Comparison of ENCODE assay signal across 10 cellular contexts in genomic region chr2:205685314-205686230, GRCh38. TPM values are rescaled to one million over a fixed set of nuclear protein-coding genes. Genes with fewer than 3 reads are reported as not detected.
A peak's percentile ranks its signal among the peaks of the same experiment; 100 is the strongest.
DNase-seq lines count a peak whose midpoint lies in the region; ATAC-seq and TF ChIP-seq lines count a peak whose summit lies in the region.
"Had no signal": no experiment of that assay in that cellular context is flagged by ENCODE, and none has a peak within 500 bp of the region (broad histone marks: within the 10 kb centered on the region; RNA-seq: fewer than 3 reads in every experiment).

No MANE protein-coding gene starts in this region.

- POLR2A ChIA-PET in MCF 10A (lab: Yijun Ruan, JAX): interaction anchor here (0.6 to 1.3 kb wide), 5 partner anchors 16 to 1364 kb away, joined by 3 read pairs; no protein-coding TSS in a partner anchor

- H3K4me3 Mint-ChIP-seq in MCF 10A (ENCODE audit: unreplicated experiment): peak overlapping the region; percentile 86

- intact Hi-C loops in MCF 10A (cut with micrococcal nuclease): loop anchor here (10.0 kb wide), 1 partner anchor 1141 kb away; the partner anchor contains the start of gene PARD3B
- intact Hi-C loops in left colon (cut with DNase I, micrococcal nuclease): loop anchor here in 1 of 2 donors (5.0 kb wide), 1 partner anchor 77 kb away; no protein-coding TSS in a partner anchor

- DNase-seq in CD1c-positive myeloid dendritic cell (ENCODE audit: extremely low spot score) (peak; percentile 46), LHCN-M2 (ENCODE audit: low read depth) (peak; percentile 62), MCF 10A (ENCODE audit: unreplicated experiment) (peak; percentile 83), left colon (no peak), substantia nigra (lab: John Stamatoyannopoulos, UW) (peak in 13 of 49 donors; percentile 19 to 70 (median 42)), NCI-H1105 (lab: John Stamatoyannopoulos, UW) (no peak), NK-92 (lab: John Stamatoyannopoulos, UW; ENCODE audit: unreplicated experiment) (no peak), AML-193 (lab: John Stamatoyannopoulos, UW) (no peak)

- CTCF ChIA-PET in MCF 10A (lab: Yijun Ruan, JAX): interaction anchor here (0.6 to 1.3 kb wide), 6 partner anchors 9 to 815 kb away, joined by 3 to 4 read pairs (median 4); no protein-coding TSS in a partner anchor

- H3K27ac ChIP-seq in substantia nigra (ENCODE audit: low read depth, low read length, poor library complexity, severe bottlenecking): peak overlapping the region; percentile 83
- H3K27ac ChIP-seq: HL-60, neutrophil had no signal

- TF ChIP-seq CTCF in MCF 10A (IDR thresholded peaks at IDR 0.05; ENCODE audit: unreplicated experiment): no peak

- no peaks in the 10 kb centered on the region for H3K36me3 Mint-ChIP-seq in MCF 10A (ENCODE audit: insufficient read depth, unreplicated experiment)

- H3K27ac Mint-ChIP-seq in MCF 10A (ENCODE audit: low read depth, unreplicated experiment): peak overlapping the region; percentile 49

- H3K27me3 Mint-ChIP-seq in MCF 10A (ENCODE audit: insufficient read depth, unreplicated experiment): no peaks in the 10 kb centered on the region

- peaks cover 13% of the 10 kb centered on the region for H3K4me1 Mint-ChIP-seq in MCF 10A (ENCODE audit: insufficient read depth, unreplicated experiment)

- no TSS peak for BruUV-seq in MCF 10A (replicated peaks; lab: Mats Ljungman, UMichigan)

- H3K9me3 Mint-ChIP-seq in MCF 10A (ENCODE audit: unreplicated experiment): no peaks in the 10 kb centered on the region

- peak; percentile 29 for ATAC-seq in left colon

RNA-seq across cellular contexts. Expression of gene NRP2, which starts 3.3 kb away (rescaled TPM):
- total RNA-seq in LHCN-M2 (2014; rRNA removed) (14.9 and 19.3 TPM in 2 replicates), MCF 10A (2022) (6.7 and 10.3 TPM in 2 replicates), left colon (10 to 100 TPM in 1 of 2 donors, 1 to 10 TPM in 1; 3.8 to 42.6 TPM)
- 7.7 TPM for polyA plus RNA-seq in LHCN-M2 (2012)

Comparison
In these comparisons a context has a peak if more than half of its experiments do, and no peak if none do; other contexts are left out.
1. DNase-seq: peak in CD1c-positive myeloid dendritic cell (single experiment), LHCN-M2 (single experiment) and MCF 10A (single experiment); none in left colon (0 of 2), NCI-H1105 (single experiment), NK-92 (single experiment) and AML-193 (0 of 2).